ENCODE assay signal across 35 cellular contexts in the genomic region with DNA sequence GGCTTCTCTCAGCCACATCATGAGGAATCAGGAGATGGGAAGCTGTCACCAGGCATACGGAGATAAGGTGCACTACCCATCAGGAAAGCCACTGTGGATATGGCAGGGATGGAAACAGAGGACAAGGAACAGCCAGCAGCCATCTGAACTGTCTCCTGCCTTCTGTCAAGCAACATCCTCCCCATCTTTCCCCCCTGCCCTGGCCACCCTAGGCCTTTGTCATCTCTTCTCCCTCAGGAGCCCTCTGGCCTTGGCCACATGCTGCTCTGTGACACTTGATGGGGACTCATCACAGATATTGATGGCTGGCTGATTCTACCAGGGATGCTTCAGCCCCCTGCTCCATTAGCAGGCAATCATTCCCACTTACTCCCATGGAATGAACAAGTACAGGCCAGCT. TPM values are rescaled to one million over a fixed set of nuclear protein-coding genes. Genes with fewer than 3 reads are reported as not detected.
"Had no signal": no experiment of that assay in that cellular context is flagged by ENCODE, and none has a peak within 500 bp of the region (broad histone marks: within the 10 kb centered on the region; RNA-seq: fewer than 3 reads in every experiment).

No MANE protein-coding gene starts in this region.

- H3K36me3 ChIP-seq: brain microvascular endothelial cell, esophagus squamous epithelium had no signal

- FAIRE-seq: astrocyte, bronchial epithelial cell, colon, endometrium, endothelial cell of umbilical vein, frontal cortex had no signal

- DNase-seq: activated B cell treated with CpG ODN at 0.5 μM for 24 hours; activated CD4-positive, alpha-beta T cell treated with anti-CD3 and anti-CD28 coated beads for 48 hours; activated CD4-positive, alpha-beta T cell treated with anti-CD3 and anti-CD28 coated beads, Interleukin-2, amount 50 U/mL, for 1 hour; activated CD4-positive, alpha-beta T cell treated with anti-CD3 and anti-CD28 coated beads, Interleukin-2, amount 50 U/mL, for 48 hours; activated CD8-positive, alpha-beta memory T cell treated with anti-CD3 and anti-CD28 coated beads for 24 hours; activated CD8-positive, alpha-beta T cell treated with anti-CD3 and anti-CD28 coated beads for 36 hours; activated effector memory CD4-positive, alpha-beta T cell treated with Interleukin-2 at 50 U/mL for 16 hours; activated gamma-delta T cell treated with Interleukin-2 at 50 U/mL for 16 hours; activated naive CD4-positive, alpha-beta T cell treated with anti-CD3 and anti-CD28 coated beads, Interleukin-2, amount 50 U/mL, for 16 hours; activated naive CD4-positive, alpha-beta T cell treated with Interleukin-2 at 50 U/mL for 16 hours; activated T-cell treated with anti-CD3 and anti-CD28 coated beads, Interleukin-2, amount 50 U/mL, for 4 hours; amniotic stem cell; anterior cingulate cortex; brain microvascular endothelial cell; caudate nucleus; effector CD8-positive, alpha-beta T cell; esophagus squamous epithelium; T-helper 1 cell; T-helper 17 cell; T1000; WERI-Rb-1 had no signal

- H3K9me3 ChIP-seq: esophagus squamous epithelium had no signal

- H3K27ac ChIP-seq: brain microvascular endothelial cell, epithelial cell of prostate, esophagus squamous epithelium, WERI-Rb-1 had no signal

- H3K4me3 ChIP-seq: esophagus squamous epithelium had no signal

- H3K4me1 ChIP-seq: esophagus squamous epithelium had no signal

- H3K27me3 ChIP-seq: brain microvascular endothelial cell, esophagus squamous epithelium had no signal

- ATAC-seq: activated CD4-positive, CD25-positive, alpha-beta regulatory T cell treated with anti-CD3 and anti-CD28 coated beads, Interleukin-2, amount 50 U/mL, for 24 hours; activated CD8-positive, alpha-beta T cell treated with anti-CD3 and anti-CD28 coated beads for 36 hours; activated T-cell treated with anti-CD3 and anti-CD28 coated beads, Interleukin-2, amount 50 U/mL, for 4 hours; activated T-helper 17 cell treated with anti-CD3 and anti-CD28 coated beads, Interleukin-2, amount 50 U/mL, for 72 hours; T-helper 17 cell had no signal

RNA-seq across cellular contexts. Expression of a gene that starts 21.1 kb away (rescaled TPM):
- total RNA-seq: activated B cell treated with CpG ODN at 0.5 μM for 24 hours; activated CD8-positive, alpha-beta T cell treated with anti-CD3 and anti-CD28 coated beads for 36 hours; activated T-cell treated with anti-CD3 and anti-CD28 coated beads, Interleukin-2, amount 50 U/mL, for 4 hours; activated T-helper 17 cell treated with anti-CD3 and anti-CD28 coated beads, Interleukin-2, amount 50 U/mL, for 72 hours; astrocyte; bronchial epithelial cell; chondrocyte; dermis microvascular lymphatic vessel endothelial cell; endothelial cell of umbilical vein; esophagus squamous epithelium; fibroblast of lung; fibroblast of villous mesenchyme; frontal cortex had no signal
- polyA plus RNA-seq: adipose tissue, endothelial cell of umbilical vein, fibroblast of lung had no signal

RNA-seq across cellular contexts. Expression of a gene that starts 44.9 kb away (rescaled TPM):
- total RNA-seq: chondrocyte, endothelial cell of umbilical vein had no signal
- polyA plus RNA-seq: endothelial cell of umbilical vein had no signal
